Comparison of ENCODE assay signal across 1 cellular context in the genomic region with DNA sequence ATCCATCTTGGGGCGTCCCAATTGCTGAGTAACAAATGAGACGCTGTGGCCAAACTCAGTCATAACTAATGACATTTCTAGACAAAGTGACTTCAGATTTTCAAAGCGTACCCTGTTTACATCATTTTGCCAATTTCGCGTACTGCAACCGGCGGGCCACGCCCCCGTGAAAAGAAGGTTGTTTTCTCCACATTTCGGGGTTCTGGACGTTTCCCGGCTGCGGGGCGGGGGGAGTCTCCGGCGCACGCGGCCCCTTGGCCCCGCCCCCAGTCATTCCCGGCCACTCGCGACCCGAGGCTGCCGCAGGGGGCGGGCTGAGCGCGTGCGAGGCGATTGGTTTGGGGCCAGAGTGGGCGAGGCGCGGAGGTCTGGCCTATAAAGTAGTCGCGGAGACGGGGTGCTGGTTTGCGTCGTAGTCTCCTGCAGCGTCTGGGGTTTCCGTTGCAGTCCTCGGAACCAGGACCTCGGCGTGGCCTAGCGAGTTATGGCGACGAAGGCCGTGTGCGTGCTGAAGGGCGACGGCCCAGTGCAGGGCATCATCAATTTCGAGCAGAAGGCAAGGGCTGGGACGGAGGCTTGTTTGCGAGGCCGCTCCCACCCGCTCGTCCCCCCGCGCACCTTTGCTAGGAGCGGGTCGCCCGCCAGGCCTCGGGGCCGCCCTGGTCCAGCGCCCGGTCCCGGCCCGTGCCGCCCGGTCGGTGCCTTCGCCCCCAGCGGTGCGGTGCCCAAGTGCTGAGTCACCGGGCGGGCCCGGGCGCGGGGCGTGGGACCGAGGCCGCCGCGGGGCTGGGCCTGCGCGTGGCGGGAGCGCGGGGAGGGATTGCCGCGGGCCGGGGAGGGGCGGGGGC.
TF ChIP-seq lines count a peak whose summit lies in the region.

TSS of gene SOD1 (plus strand) at position 408 of the 848 bp plus-strand sequence. CDS start at position 485, 77 bp downstream.

TF ChIP-seq in HepG2, 621 proteins besides CTCF, POLR2A, EP300 and RAD21 (continued from another document and continues in another):
- TF ChIP-seq ZBTB10 (CRISPR knock-in tag; IDR thresholded peaks at IDR 0.05; ENCODE audit: borderline replicate concordance): peak; percentile 96; the same call in 1 of the 2 replicates
- peak; percentile 53; the same call in 1 of the 2 replicates for TF ChIP-seq KLF12 (CRISPR knock-in tag; IDR thresholded peaks at IDR 0.05; ENCODE audit: borderline replicate concordance)
- no peak for TF ChIP-seq KDM3A (CRISPR knock-in tag; IDR thresholded peaks at IDR 0.05; ENCODE audit: low read depth)
- 0 out of 2 replicates have a peak, but pooled peaks have one; percentile 60 for TF ChIP-seq AKAP8 (CRISPR knock-in tag; IDR thresholded peaks at IDR 0.05)
- peak; percentile 89; the same call in 1 of the 2 replicates for TF ChIP-seq ZFP82 (CRISPR knock-in tag; IDR thresholded peaks at IDR 0.05; ENCODE audit: borderline replicate concordance)
- peak; percentile 81 for TF ChIP-seq ZBTB21 (CRISPR knock-in tag; IDR thresholded peaks at IDR 0.05)
- TF ChIP-seq ARID3A (IDR thresholded peaks at IDR 0.05; ENCODE audit: low read depth, low read length): no peak
- TF ChIP-seq ZNF432 (CRISPR knock-in tag; IDR thresholded peaks at IDR 0.05; ENCODE audit: borderline replicate concordance): no peak
- TF ChIP-seq CCDC6 (CRISPR knock-in tag; IDR thresholded peaks at IDR 0.05): peak; percentile 88; the same call in 1 of the 2 replicates
- TF ChIP-seq CENPX (CRISPR knock-in tag; IDR thresholded peaks at IDR 0.05): no peak
- no peak; the same call in 1 of the 2 replicates for TF ChIP-seq ZNF589 (CRISPR knock-in tag; conservative IDR thresholded peaks at IDR 0.05)
- TF ChIP-seq ZNF83 (CRISPR knock-in tag; IDR thresholded peaks at IDR 0.05; ENCODE audit: borderline replicate concordance): peak; percentile 69; the same call in 1 of the 2 replicates
- TF ChIP-seq, protein P1, sequence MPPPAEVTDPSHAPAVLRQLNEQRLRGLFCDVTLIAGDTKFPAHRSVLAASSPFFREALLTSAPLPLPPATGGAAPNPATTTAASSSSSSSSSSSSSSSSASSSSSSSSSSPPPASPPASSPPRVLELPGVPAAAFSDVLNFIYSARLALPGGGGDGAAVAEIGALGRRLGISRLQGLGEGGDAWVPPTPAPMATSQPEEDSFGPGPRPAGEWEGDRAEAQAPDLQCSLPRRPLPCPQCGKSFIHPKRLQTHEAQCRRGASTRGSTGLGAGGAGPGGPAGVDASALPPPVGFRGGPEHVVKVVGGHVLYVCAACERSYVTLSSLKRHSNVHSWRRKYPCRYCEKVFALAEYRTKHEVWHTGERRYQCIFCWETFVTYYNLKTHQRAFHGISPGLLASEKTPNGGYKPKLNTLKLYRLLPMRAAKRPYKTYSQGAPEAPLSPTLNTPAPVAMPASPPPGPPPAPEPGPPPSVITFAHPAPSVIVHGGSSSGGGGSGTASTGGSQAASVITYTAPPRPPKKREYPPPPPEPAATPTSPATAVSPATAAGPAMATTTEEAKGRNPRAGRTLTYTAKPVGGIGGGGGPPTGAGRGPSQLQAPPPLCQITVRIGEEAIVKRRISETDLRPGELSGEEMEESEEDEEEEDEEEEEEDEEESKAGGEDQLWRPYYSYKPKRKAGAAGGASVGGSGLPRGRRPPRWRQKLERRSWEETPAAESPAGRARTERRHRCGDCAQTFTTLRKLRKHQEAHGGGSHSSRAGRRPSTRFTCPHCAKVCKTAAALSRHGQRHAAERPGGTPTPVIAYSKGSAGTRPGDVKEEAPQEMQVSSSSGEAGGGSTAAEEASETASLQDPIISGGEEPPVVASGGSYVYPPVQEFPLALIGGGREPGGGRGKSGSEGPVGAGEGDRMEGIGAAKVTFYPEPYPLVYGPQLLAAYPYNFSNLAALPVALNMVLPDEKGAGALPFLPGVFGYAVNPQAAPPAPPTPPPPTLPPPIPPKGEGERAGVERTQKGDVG (CRISPR knock-in tag; IDR thresholded peaks at IDR 0.05; ENCODE audit: borderline replicate concordance): no peak
- TF ChIP-seq EEA1 (CRISPR knock-in tag; IDR thresholded peaks at IDR 0.05; ENCODE audit: borderline replicate concordance): peak; percentile 91; the same call in 1 of the 2 replicates
- no peak for TF ChIP-seq ZNF280D (CRISPR knock-in tag; IDR thresholded peaks at IDR 0.05)
- TF ChIP-seq ZNF891 (CRISPR knock-in tag; IDR thresholded peaks at IDR 0.05): peak; percentile 81; the same call in 1 of the 2 replicates
- TF ChIP-seq ZNF510 (CRISPR knock-in tag; IDR thresholded peaks at IDR 0.05; ENCODE audit: low read depth): peak; percentile 84
- no peak for TF ChIP-seq HIC2 (CRISPR knock-in tag; IDR thresholded peaks at IDR 0.05; ENCODE audit: low read depth)
- TF ChIP-seq, protein P2, sequence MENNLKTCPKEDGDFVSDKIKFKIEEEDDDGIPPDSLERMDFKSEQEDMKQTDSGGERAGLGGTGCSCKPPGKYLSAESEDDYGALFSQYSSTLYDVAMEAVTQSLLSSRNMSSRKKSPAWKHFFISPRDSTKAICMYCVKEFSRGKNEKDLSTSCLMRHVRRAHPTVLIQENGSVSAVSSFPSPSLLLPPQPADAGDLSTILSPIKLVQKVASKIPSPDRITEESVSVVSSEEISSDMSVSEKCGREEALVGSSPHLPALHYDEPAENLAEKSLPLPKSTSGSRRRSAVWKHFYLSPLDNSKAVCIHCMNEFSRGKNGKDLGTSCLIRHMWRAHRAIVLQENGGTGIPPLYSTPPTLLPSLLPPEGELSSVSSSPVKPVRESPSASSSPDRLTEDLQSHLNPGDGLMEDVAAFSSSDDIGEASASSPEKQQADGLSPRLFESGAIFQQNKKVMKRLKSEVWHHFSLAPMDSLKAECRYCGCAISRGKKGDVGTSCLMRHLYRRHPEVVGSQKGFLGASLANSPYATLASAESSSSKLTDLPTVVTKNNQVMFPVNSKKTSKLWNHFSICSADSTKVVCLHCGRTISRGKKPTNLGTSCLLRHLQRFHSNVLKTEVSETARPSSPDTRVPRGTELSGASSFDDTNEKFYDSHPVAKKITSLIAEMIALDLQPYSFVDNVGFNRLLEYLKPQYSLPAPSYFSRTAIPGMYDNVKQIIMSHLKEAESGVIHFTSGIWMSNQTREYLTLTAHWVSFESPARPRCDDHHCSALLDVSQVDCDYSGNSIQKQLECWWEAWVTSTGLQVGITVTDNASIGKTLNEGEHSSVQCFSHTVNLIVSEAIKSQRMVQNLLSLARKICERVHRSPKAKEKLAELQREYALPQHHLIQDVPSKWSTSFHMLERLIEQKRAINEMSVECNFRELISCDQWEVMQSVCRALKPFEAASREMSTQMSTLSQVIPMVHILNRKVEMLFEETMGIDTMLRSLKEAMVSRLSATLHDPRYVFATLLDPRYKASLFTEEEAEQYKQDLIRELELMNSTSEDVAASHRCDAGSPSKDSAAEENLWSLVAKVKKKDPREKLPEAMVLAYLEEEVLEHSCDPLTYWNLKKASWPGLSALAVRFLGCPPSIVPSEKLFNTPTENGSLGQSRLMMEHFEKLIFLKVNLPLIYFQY (CRISPR knock-in tag; IDR thresholded peaks at IDR 0.05; ENCODE audit: borderline replicate concordance): peak; percentile 73; the same call in 1 of the 2 replicates
- TF ChIP-seq ZNF850 (CRISPR knock-in tag; conservative IDR thresholded peaks at IDR 0.05): no peak
- TF ChIP-seq ZNF496 (CRISPR knock-in tag; IDR thresholded peaks at IDR 0.05; ENCODE audit: insufficient replicate concordance): no peak
- TF ChIP-seq REXO4 (CRISPR knock-in tag; IDR thresholded peaks at IDR 0.05; ENCODE audit: borderline replicate concordance): 0 out of 2 replicates have a peak, but pooled peaks have one; percentile 58
- no peak for TF ChIP-seq ZNF7 (CRISPR knock-in tag; IDR thresholded peaks at IDR 0.05)
- peak; percentile 80; the same call in 1 of the 2 replicates for TF ChIP-seq ZC3H13 (CRISPR knock-in tag; IDR thresholded peaks at IDR 0.05)
- no peak for TF ChIP-seq IRX3 (CRISPR knock-in tag; IDR thresholded peaks at IDR 0.05; ENCODE audit: borderline replicate concordance, low read depth)
- TF ChIP-seq RFX3 (CRISPR knock-in tag; IDR thresholded peaks at IDR 0.05): 0 out of 2 replicates have a peak, but pooled peaks have one; percentile 16
- TF ChIP-seq TCF7L2 (IDR thresholded peaks at IDR 0.05; ENCODE audit: low read depth, low read length): no peak
- no peak for TF ChIP-seq RARG (CRISPR knock-in tag; IDR thresholded peaks at IDR 0.05; ENCODE audit: low read depth)
- TF ChIP-seq HHEX (CRISPR knock-in tag; IDR thresholded peaks at IDR 0.05): no peak
- TF ChIP-seq KLF15 (CRISPR knock-in tag; IDR thresholded peaks at IDR 0.05; ENCODE audit: borderline replicate concordance): 0 out of 2 replicates have a peak, but pooled peaks have one; percentile 40
- TF ChIP-seq ZNF781 (CRISPR knock-in tag; IDR thresholded peaks at IDR 0.05; ENCODE audit: borderline replicate concordance, not compliant biosample characterization): peak; percentile 58
- peak; percentile 70 for TF ChIP-seq XRCC5 (optimal IDR thresholded peaks at IDR 0.05; ENCODE audit: low read length)
- TF ChIP-seq, protein P3, sequence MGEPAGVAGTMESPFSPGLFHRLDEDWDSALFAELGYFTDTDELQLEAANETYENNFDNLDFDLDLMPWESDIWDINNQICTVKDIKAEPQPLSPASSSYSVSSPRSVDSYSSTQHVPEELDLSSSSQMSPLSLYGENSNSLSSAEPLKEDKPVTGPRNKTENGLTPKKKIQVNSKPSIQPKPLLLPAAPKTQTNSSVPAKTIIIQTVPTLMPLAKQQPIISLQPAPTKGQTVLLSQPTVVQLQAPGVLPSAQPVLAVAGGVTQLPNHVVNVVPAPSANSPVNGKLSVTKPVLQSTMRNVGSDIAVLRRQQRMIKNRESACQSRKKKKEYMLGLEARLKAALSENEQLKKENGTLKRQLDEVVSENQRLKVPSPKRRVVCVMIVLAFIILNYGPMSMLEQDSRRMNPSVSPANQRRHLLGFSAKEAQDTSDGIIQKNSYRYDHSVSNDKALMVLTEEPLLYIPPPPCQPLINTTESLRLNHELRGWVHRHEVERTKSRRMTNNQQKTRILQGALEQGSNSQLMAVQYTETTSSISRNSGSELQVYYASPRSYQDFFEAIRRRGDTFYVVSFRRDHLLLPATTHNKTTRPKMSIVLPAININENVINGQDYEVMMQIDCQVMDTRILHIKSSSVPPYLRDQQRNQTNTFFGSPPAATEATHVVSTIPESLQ (CRISPR knock-in tag; conservative IDR thresholded peaks at IDR 0.05): no peak
- TF ChIP-seq ZNF234 (CRISPR knock-in tag; conservative IDR thresholded peaks at IDR 0.05): no peak
- TF ChIP-seq SNAPC2 (CRISPR knock-in tag; IDR thresholded peaks at IDR 0.05): no peak
- no peak for TF ChIP-seq CREB1 (IDR thresholded peaks at IDR 0.05)
- TF ChIP-seq CREB1 (CRISPR knock-in tag; IDR thresholded peaks at IDR 0.05): peak; percentile 37; the same call in 1 of the 2 replicates
